1 cellular context compared by ENCODE assay signal in the genomic region with DNA sequence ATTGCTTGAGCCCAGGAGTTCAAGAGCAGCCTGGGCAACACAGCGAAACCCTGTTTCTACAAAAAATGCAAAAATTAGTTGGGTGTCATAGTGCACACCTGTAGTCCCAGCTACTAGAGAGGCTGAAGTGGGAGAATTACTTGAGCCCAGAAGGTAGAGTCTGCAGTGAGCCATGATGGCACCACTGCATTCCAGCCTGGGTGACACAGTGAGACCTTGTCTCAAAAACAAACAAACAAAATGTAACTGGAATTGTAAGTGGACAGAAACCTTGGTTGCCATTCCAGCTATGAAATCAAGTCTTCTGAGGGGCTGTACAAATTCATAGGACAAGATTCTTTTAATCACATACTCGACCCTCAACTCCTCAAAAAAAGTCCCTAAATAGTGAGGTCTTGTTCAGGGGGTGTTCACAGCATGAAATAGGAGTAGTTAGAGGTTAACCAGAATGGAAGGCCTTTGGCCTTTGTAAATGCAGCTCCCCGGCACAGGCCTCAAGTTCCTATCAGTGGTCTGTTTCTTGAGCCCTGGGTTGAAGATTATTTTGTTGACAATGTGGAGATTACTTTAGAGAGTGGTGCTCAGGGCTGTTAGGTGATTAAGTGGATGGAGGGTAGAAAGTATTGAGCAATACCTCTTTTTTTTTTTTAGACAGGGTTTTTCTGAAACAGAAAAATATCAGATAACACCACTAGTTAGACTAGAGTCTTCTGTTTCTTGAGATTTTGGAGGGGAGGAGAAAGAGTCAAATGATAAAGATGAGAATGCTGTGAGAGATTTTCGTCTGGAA.
TF ChIP-seq lines count a peak whose summit lies in the region.

No MANE protein-coding gene starts in this region.

TF ChIP-seq in HepG2, 621 proteins besides CTCF, POLR2A, EP300 and RAD21 (continued from another document):
- TF ChIP-seq, protein P1, sequence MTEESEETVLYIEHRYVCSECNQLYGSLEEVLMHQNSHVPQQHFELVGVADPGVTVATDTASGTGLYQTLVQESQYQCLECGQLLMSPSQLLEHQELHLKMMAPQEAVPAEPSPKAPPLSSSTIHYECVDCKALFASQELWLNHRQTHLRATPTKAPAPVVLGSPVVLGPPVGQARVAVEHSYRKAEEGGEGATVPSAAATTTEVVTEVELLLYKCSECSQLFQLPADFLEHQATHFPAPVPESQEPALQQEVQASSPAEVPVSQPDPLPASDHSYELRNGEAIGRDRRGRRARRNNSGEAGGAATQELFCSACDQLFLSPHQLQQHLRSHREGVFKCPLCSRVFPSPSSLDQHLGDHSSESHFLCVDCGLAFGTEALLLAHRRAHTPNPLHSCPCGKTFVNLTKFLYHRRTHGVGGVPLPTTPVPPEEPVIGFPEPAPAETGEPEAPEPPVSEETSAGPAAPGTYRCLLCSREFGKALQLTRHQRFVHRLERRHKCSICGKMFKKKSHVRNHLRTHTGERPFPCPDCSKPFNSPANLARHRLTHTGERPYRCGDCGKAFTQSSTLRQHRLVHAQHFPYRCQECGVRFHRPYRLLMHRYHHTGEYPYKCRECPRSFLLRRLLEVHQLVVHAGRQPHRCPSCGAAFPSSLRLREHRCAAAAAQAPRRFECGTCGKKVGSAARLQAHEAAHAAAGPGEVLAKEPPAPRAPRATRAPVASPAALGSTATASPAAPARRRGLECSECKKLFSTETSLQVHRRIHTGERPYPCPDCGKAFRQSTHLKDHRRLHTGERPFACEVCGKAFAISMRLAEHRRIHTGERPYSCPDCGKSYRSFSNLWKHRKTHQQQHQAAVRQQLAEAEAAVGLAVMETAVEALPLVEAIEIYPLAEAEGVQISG (CRISPR knock-in tag; IDR thresholded peaks at IDR 0.05) = no peak
